Comparison of ENCODE assay signal across 20 cellular contexts in genomic region chr2:36455011-36455410, GRCh38.
A peak's percentile ranks its signal among the peaks of the same experiment; 100 is the strongest.
DNase-seq lines count a peak whose midpoint lies in the region; ATAC-seq lines count a peak whose summit lies in the region.
"Had no signal": no experiment of that assay in that cellular context is flagged by ENCODE, and none has a peak within 500 bp of the region (broad histone marks: within the 10 kb centered on the region; RNA-seq: fewer than 3 reads in every experiment).

No MANE protein-coding gene starts in this region.

- H3K27ac Mint-ChIP-seq in activated naive CD8-positive, alpha-beta T cell treated with anti-CD3 and anti-CD28 coated beads, Interleukin-2, amount 50 U/mL, for 24 hours: no peak overlapping the region
- H3K27ac Mint-ChIP-seq: activated CD4-positive, alpha-beta T cell treated with anti-CD3 and anti-CD28 coated beads, Interleukin-2, amount 10 ng/mL, durations not matched to agents 7 days and 5 days; activated naive CD8-positive, alpha-beta T cell treated with anti-CD3 and anti-CD28 coated beads for 36 hours; activated T-helper 2 cell treated with anti-CD3 and anti-CD28 coated beads, Interferon-gamma antibody, Interleukin-2, Interleukin-4, amounts not matched to agents 10 μg/mL and 5 μg/mL and 100 μg/mL, durations not matched to agents 14 hours and 24 hours and 36 hours; HFFc6; natural killer cell treated with Interleukin-12 subunit alpha and Interleukin-12 subunit beta and Interleukin-15 and Interleukin-18, amount 100 ng/mL, for 72 hours; stimulated activated naive B cell treated with anti-CD40 and anti-IgM and Interleukin-4, amounts not matched to agents 10 μg/mL and 1 μg/mL and 100 μg/mL, for 72 hours had no signal

- H3K36me3 ChIP-seq in SJSA1 (peaks cover 65% of the 10 kb centered on the region), subcutaneous abdominal adipose tissue (ENCODE audit: control insufficient read depth in 5 of 5, insufficient read depth in 5 of 5, low read length in 5 of 5) (peaks cover 7 to 12% (median 10%) of the 10 kb centered on the region in 5 donors)
- H3K36me3 ChIP-seq: BE2C, pancreas, thyroid gland had no signal

- H3K4me3 ChIP-seq in SJSA1: no peak overlapping the region
- H3K4me3 ChIP-seq in subcutaneous abdominal adipose tissue (ENCODE audit: low read depth in 1 of 5, low read length in 5 of 5): no peak overlapping the region
- H3K4me3 ChIP-seq: pancreas, thyroid gland had no signal

- peak overlapping the region; percentile 18; the same call in 1 of the 2 replicates for H3K27ac ChIP-seq in SJSA1
- H3K27ac ChIP-seq in subcutaneous abdominal adipose tissue (ENCODE audit: low read depth, low read length): peak overlapping the region; percentile 83
- H3K27ac ChIP-seq: pancreas, VCaP had no signal

- no peaks in the 10 kb centered on the region for H3K9me3 Mint-ChIP-seq in activated naive CD8-positive, alpha-beta T cell treated with anti-CD3 and anti-CD28 coated beads, Interleukin-2, amount 50 U/mL, for 24 hours
- H3K9me3 Mint-ChIP-seq: activated CD4-positive, alpha-beta T cell treated with anti-CD3 and anti-CD28 coated beads, Interleukin-2, amount 10 ng/mL, durations not matched to agents 7 days and 5 days; activated naive CD8-positive, alpha-beta T cell treated with anti-CD3 and anti-CD28 coated beads for 36 hours; activated T-helper 2 cell treated with anti-CD3 and anti-CD28 coated beads, Interferon-gamma antibody, Interleukin-2, Interleukin-4, amounts not matched to agents 10 μg/mL and 5 μg/mL and 100 μg/mL, durations not matched to agents 14 hours and 24 hours and 36 hours; natural killer cell treated with Interleukin-12 subunit alpha and Interleukin-12 subunit beta and Interleukin-15 and Interleukin-18, amount 100 ng/mL, for 72 hours; stimulated activated naive B cell treated with anti-CD40 and anti-IgM and Interleukin-4, amounts not matched to agents 10 μg/mL and 1 μg/mL and 100 μg/mL, for 72 hours had no signal

- no peaks in the 10 kb centered on the region for H3K27me3 Mint-ChIP-seq in activated naive CD8-positive, alpha-beta T cell treated with anti-CD3 and anti-CD28 coated beads, Interleukin-2, amount 50 U/mL, for 24 hours
- H3K27me3 Mint-ChIP-seq: activated CD4-positive, alpha-beta T cell treated with anti-CD3 and anti-CD28 coated beads, Interleukin-2, amount 10 ng/mL, durations not matched to agents 7 days and 5 days; activated naive CD8-positive, alpha-beta T cell treated with anti-CD3 and anti-CD28 coated beads for 36 hours; natural killer cell treated with Interleukin-12 subunit alpha and Interleukin-12 subunit beta and Interleukin-15 and Interleukin-18, amount 100 ng/mL, for 72 hours; stimulated activated naive B cell treated with anti-CD40 and anti-IgM and Interleukin-4, amounts not matched to agents 10 μg/mL and 1 μg/mL and 100 μg/mL, for 72 hours had no signal

- H3K36me3 Mint-ChIP-seq in activated naive CD8-positive, alpha-beta T cell treated with anti-CD3 and anti-CD28 coated beads, Interleukin-2, amount 50 U/mL, for 24 hours (ENCODE audit: low read depth): peaks cover 10% of the 10 kb centered on the region
- H3K36me3 Mint-ChIP-seq: natural killer cell treated with Interleukin-12 subunit alpha and Interleukin-12 subunit beta and Interleukin-15 and Interleukin-18, amount 100 ng/mL, for 72 hours had no signal

- H3K9me3 ChIP-seq in SJSA1 (replicated peaks): no peaks in the 10 kb centered on the region
- H3K9me3 ChIP-seq in subcutaneous abdominal adipose tissue (ENCODE audit: control insufficient read depth in 5 of 5, low read length in 5 of 5): no peaks in the 10 kb centered on the region
- H3K9me3 ChIP-seq: BE2C, pancreas, thyroid gland had no signal

- no peak overlapping the region for H3K9ac ChIP-seq in subcutaneous abdominal adipose tissue (ENCODE audit: low read length in 5 of 5)

- H3K4me1 ChIP-seq in SJSA1 (replicated peaks) (peaks cover 97% of the 10 kb centered on the region), subcutaneous abdominal adipose tissue (ENCODE audit: control insufficient read depth in 5 of 5, insufficient read depth in 5 of 5, low read length in 5 of 5) (peaks cover 3 to 75% (median 70%) of the 10 kb centered on the region in 5 donors)
- H3K4me1 ChIP-seq: BE2C had no signal

- H3K27me3 ChIP-seq in SJSA1 (replicated peaks): no peaks in the 10 kb centered on the region
- no peaks in the 10 kb centered on the region for H3K27me3 ChIP-seq in subcutaneous abdominal adipose tissue (ENCODE audit: control insufficient read depth in 5 of 5, insufficient read depth in 4 of 5, low read length in 5 of 5)
- H3K27me3 ChIP-seq: pancreas, thyroid gland had no signal

- no peaks in the 10 kb centered on the region for H3K4me1 Mint-ChIP-seq in activated naive CD8-positive, alpha-beta T cell treated with anti-CD3 and anti-CD28 coated beads, Interleukin-2, amount 50 U/mL, for 24 hours
- H3K4me1 Mint-ChIP-seq: activated CD4-positive, alpha-beta T cell treated with anti-CD3 and anti-CD28 coated beads, Interleukin-2, amount 10 ng/mL, durations not matched to agents 7 days and 5 days; activated naive CD8-positive, alpha-beta T cell treated with anti-CD3 and anti-CD28 coated beads for 36 hours; stimulated activated naive B cell treated with anti-CD40 and anti-IgM and Interleukin-4, amounts not matched to agents 10 μg/mL and 1 μg/mL and 100 μg/mL, for 72 hours had no signal

- no peak for ATAC-seq in activated naive CD8-positive, alpha-beta T cell treated with anti-CD3 and anti-CD28 coated beads, Interleukin-2, amount 50 U/mL, for 24 hours
- ATAC-seq: natural killer cell treated with Interleukin-12 subunit alpha and Interleukin-12 subunit beta and Interleukin-15 and Interleukin-18, amount 100 ng/mL, for 72 hours; pancreas; stimulated activated naive B cell treated with anti-CD40 and anti-IgM and Interleukin-4, amounts not matched to agents 10 μg/mL and 1 μg/mL and 100 μg/mL, for 72 hours had no signal

- DNase-seq in ELR (ENCODE audit: low read depth): peak; percentile 65
- no peak for DNase-seq in SJSA1 (ENCODE audit: low read depth in 1 of 2, low spot score in 2 of 2)
- peak; percentile 49 for DNase-seq in iris pigment epithelial cell (ENCODE audit: low read depth)
- no peak for DNase-seq in CD1c-positive myeloid dendritic cell (ENCODE audit: extremely low spot score)
- no peak for DNase-seq in activated naive CD8-positive, alpha-beta T cell treated with anti-CD3 and anti-CD28 coated beads, Interleukin-2, amount 50 U/mL, for 24 hours
- DNase-seq in activated CD8-positive, alpha-beta memory T cell treated with anti-CD3 and anti-CD28 coated beads, Interleukin-2, amount 50 U/mL, for 4 hours: no peak
- DNase-seq: activated CD4-positive, alpha-beta T cell treated with anti-CD3 and anti-CD28 coated beads, Interleukin-2, amount 10 ng/mL, durations not matched to agents 7 days and 5 days; activated naive CD8-positive, alpha-beta T cell treated with anti-CD3 and anti-CD28 coated beads for 36 hours; BE2C; HFFc6; NCI-H524 treated with DMSO at 0.1 percent for 48 hours; pancreas; Right ventricle myocardium superior; stimulated activated CD4-positive, alpha-beta T cell treated with anti-CD3 and anti-CD28 coated beads, Interleukin-2, amount 100 ng/mL, for 24 hours; stimulated activated naive B cell treated with anti-CD40 and anti-IgM and Interleukin-4, amounts not matched to agents 10 μg/mL and 1 μg/mL and 100 μg/mL, for 72 hours; thyroid gland had no signal

- no peak overlapping the region for H3K4me3 Mint-ChIP-seq in activated naive CD8-positive, alpha-beta T cell treated with anti-CD3 and anti-CD28 coated beads, Interleukin-2, amount 50 U/mL, for 24 hours
- H3K4me3 Mint-ChIP-seq: activated CD4-positive, alpha-beta T cell treated with anti-CD3 and anti-CD28 coated beads, Interleukin-2, amount 10 ng/mL, durations not matched to agents 7 days and 5 days; activated naive CD8-positive, alpha-beta T cell treated with anti-CD3 and anti-CD28 coated beads for 36 hours; HFFc6; natural killer cell treated with Interleukin-12 subunit alpha and Interleukin-12 subunit beta and Interleukin-15 and Interleukin-18, amount 100 ng/mL, for 72 hours; stimulated activated naive B cell treated with anti-CD40 and anti-IgM and Interleukin-4, amounts not matched to agents 10 μg/mL and 1 μg/mL and 100 μg/mL, for 72 hours had no signal

Comparison
In these comparisons a context has a peak if more than half of its experiments do, and no peak if none do; other contexts are left out.
1. DNase-seq: peak in ELR (single experiment) and iris pigment epithelial cell (single experiment); none in SJSA1 (0 of 2), CD1c-positive myeloid dendritic cell (single experiment), activated naive CD8-positive, alpha-beta T cell treated with anti-CD3 and anti-CD28 coated beads, Interleukin-2, amount 50 U/mL, for 24 hours (single experiment) and activated CD8-positive, alpha-beta memory T cell treated with anti-CD3 and anti-CD28 coated beads, Interleukin-2, amount 50 U/mL, for 4 hours (single experiment).